35 cellular contexts compared by ENCODE assay signal in the genomic region with DNA sequence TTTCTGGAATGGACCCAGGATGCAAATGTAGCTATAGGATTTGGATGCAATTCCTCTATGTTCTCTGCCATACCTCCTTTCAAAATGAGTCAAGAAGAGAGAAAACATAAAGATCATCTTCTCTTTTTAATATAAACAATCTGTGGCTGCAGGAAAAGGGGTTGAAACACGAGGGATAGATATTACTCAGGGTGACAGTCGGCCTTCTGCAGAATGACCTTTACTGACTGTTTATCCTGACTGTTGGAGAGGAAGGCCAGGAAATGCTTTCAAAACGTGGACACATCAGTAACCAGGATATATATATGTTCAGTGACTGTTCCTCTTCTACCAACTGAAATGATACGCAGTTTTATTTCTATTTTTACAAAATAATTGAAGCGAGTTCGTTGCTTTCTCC. TPM values are rescaled to one million over a fixed set of nuclear protein-coding genes. Genes with fewer than 3 reads are reported as not detected.
DNase-seq lines count a peak whose midpoint lies in the region; ATAC-seq, FAIRE-seq and TF ChIP-seq lines count a peak whose summit lies in the region.
"Had no signal": no experiment of that assay in that cellular context is flagged by ENCODE, and none has a peak within 500 bp of the region (broad histone marks: within the 10 kb centered on the region; RNA-seq: fewer than 3 reads in every experiment).

No MANE protein-coding gene starts in this region.

- POLR2A ChIA-PET in Caco-2 (lab: Charles Lee) (no interaction called here), PC-9 (lab: Charles Lee; ENCODE audit: unreplicated experiment) (no interaction called here), endothelial cell of umbilical vein (lab: Charles Lee) (no interaction called here)

- H3K9me3 ChIP-seq in Caco-2 (0 out of 2 replicates have a peak, but pooled peaks cover 4% of the 10 kb centered on the region), PC-9 (ENCODE audit: insufficient read depth, low read depth) (peaks cover 26% of the 10 kb centered on the region), endothelial cell of umbilical vein (replicated peaks; ENCODE audit: control insufficient read depth, insufficient read depth, low read length) (no peaks in the 10 kb centered on the region)
- H3K9me3 ChIP-seq: MG63 had no signal

- dilution Hi-C loops in endothelial cell of umbilical vein (cut with MboI; ENCODE audit: extremely low pct_ligation_motif_present, low sequenced_read_pairs): no loop called here

- H3K36me3 Mint-ChIP-seq in Caco-2 (ENCODE audit: insufficient read depth, unreplicated experiment) (no peaks in the 10 kb centered on the region), nephron progenitor cell (ENCODE audit: low read depth) (no peaks in the 10 kb centered on the region)
- H3K36me3 Mint-ChIP-seq: activated CD4-positive, alpha-beta memory T cell treated with anti-CD3 and anti-CD28 coated beads for 36 hours; CD4-positive, CD25-positive, alpha-beta regulatory T cell; stimulated activated memory B cell treated with anti-CD40 and anti-IgM and Interleukin-4, amounts not matched to agents 10 μg/mL and 1 μg/mL and 100 μg/mL, for 72 hours had no signal

- H4K20me1 ChIP-seq in PC-9 (ENCODE audit: insufficient read depth) (no peaks in the 10 kb centered on the region), endothelial cell of umbilical vein (replicated peaks; ENCODE audit: control insufficient read depth, extremely low read depth, insufficient read depth, low read length) (no peaks in the 10 kb centered on the region)

- H3K9ac ChIP-seq in endothelial cell of umbilical vein (replicated peaks; ENCODE audit: extremely low read depth, insufficient read depth, low read length): no peak overlapping the region

- DNase-seq in Caco-2: no peak
- DNase-seq in PC-9: no peak
- DNase-seq in endothelial cell of umbilical vein (ENCODE audit: low read depth, low spot score): peak; percentile 84
- no peak for DNase-seq in nephron progenitor cell
- no peak for DNase-seq in NCI-H2081 treated with DMSO at 0.1 percent for 48 hours (lab: John Stamatoyannopoulos, UW)
- no peak for DNase-seq in NCI-H1105 treated with DMSO at 0.1 percent for 48 hours (lab: John Stamatoyannopoulos, UW)
- DNase-seq in T-helper 2 cell: no peak
- DNase-seq: activated CD4-positive, alpha-beta memory T cell treated with anti-CD3 and anti-CD28 coated beads for 36 hours; activated CD4-positive, CD25-positive, alpha-beta regulatory T cell treated with anti-CD3 and anti-CD28 coated beads, Interleukin-2, amount 50 U/mL, for 72 hours; activated CD8-positive, alpha-beta memory T cell treated with anti-CD3 and anti-CD28 coated beads, Interleukin-2, amount 50 U/mL, for 48 hours; activated naive CD4-positive, alpha-beta T cell treated with anti-CD3 and anti-CD28 coated beads, Interleukin-2, amount 50 U/mL, for 16 hours; amniotic stem cell; CD4-positive, CD25-positive, alpha-beta regulatory T cell; GDM1; KG1; MG63; NCI-H1417; NCI-H2081; NCI-H446; NCI-H82; posterior cingulate gyrus; stimulated activated CD4-positive, alpha-beta T cell treated with anti-CD3 and anti-CD28 coated beads, Interleukin-4, amount 100 ng/mL, for 4 hours; substantia nigra; T-helper 17 cell had no signal

- H3K4me3 ChIP-seq in Caco-2 (ENCODE audit: low read depth, low read length) (no peak overlapping the region), PC-9 (no peak overlapping the region), endothelial cell of umbilical vein (replicated peaks in 1 of 3; ENCODE audit: insufficient read depth in 1 of 3, low read depth in 1 of 3, low read length in 3 of 3) (no peak overlapping the region)
- H3K4me3 ChIP-seq: MG63 had no signal

- H3K4me1 ChIP-seq in Caco-2: peaks cover 55% of the 10 kb centered on the region
- peaks cover 62% of the 10 kb centered on the region for H3K4me1 ChIP-seq in PC-9 (replicated peaks; ENCODE audit: insufficient read depth)
- peaks cover 92% of the 10 kb centered on the region for H3K4me1 ChIP-seq in endothelial cell of umbilical vein (ENCODE audit: control insufficient read depth, extremely low read depth, insufficient read depth, low read length)

- TF ChIP-seq CTCF in Caco-2 (IDR thresholded peaks at IDR 0.05; ENCODE audit: insufficient read depth in 1 of 2, low read depth in 1 of 2, low read length in 1 of 2, severe bottlenecking in 1 of 2, unreplicated experiment in 1 of 2) (no peak), PC-9 (conservative IDR thresholded peaks at IDR 0.05) (no peak), endothelial cell of umbilical vein (IDR thresholded peaks at IDR 0.05; ENCODE audit: extremely low read depth in 1 of 2, insufficient read depth in 1 of 2, low read depth in 1 of 2, low read length in 2 of 2) (no peak), nephron progenitor cell (IDR thresholded peaks at IDR 0.05) (no peak)

- H3K36me3 ChIP-seq in Caco-2 (ENCODE audit: control insufficient read depth, insufficient read depth, low read length) (no peaks in the 10 kb centered on the region), PC-9 (ENCODE audit: low read depth) (no peaks in the 10 kb centered on the region), endothelial cell of umbilical vein (ENCODE audit: control insufficient read depth in 2 of 2, extremely low read depth in 1 of 2, insufficient read depth in 2 of 2, low read length in 2 of 2) (no peaks in the 10 kb centered on the region)
- H3K36me3 ChIP-seq: MG63 had no signal

- no peaks in the 10 kb centered on the region for H3K27me3 ChIP-seq in Caco-2 (replicated peaks; ENCODE audit: control insufficient read depth, insufficient read depth, low read length)
- H3K27me3 ChIP-seq in PC-9 (ENCODE audit: insufficient read depth, low read depth): no peaks in the 10 kb centered on the region
- no peaks in the 10 kb centered on the region for H3K27me3 ChIP-seq in endothelial cell of umbilical vein (ENCODE audit: control insufficient read depth in 2 of 2, insufficient read depth in 2 of 2, low read length in 2 of 2)
- H3K27me3 ChIP-seq: MG63 had no signal

- H2AFZ ChIP-seq in PC-9 (no peak overlapping the region), endothelial cell of umbilical vein (ENCODE audit: low read depth, low read length) (no peak overlapping the region)

- intact Hi-C loops in Caco-2 (cut with micrococcal nuclease; ENCODE audit: unreplicated experiment) (loop anchor here (5.0 kb wide), 1 partner anchor 101 kb away; no protein-coding TSS in a partner anchor), PC-9 (cut with micrococcal nuclease; ENCODE audit: unreplicated experiment) (loop anchor here (5.0 kb wide), 2 partner anchors 56 to 449 kb away; no protein-coding TSS in a partner anchor), endothelial cell of umbilical vein (cut with micrococcal nuclease) (loop anchor here (5.0 kb wide), 2 partner anchors 259 to 804 kb away; no protein-coding TSS in a partner anchor)

- BruUV-seq in Caco-2 (replicated peaks; lab: Mats Ljungman, UMichigan) (no TSS peak), PC-9 (replicated peaks; lab: Mats Ljungman, UMichigan) (no TSS peak), endothelial cell of umbilical vein (replicated peaks; lab: Mats Ljungman, UMichigan) (no TSS peak)

- FAIRE-seq in endothelial cell of umbilical vein (lab: Jason Lieb, UNC): peak; percentile 63
- FAIRE-seq: bronchial epithelial cell, endometrium, H54, keratinocyte had no signal

- H3K9me2 ChIP-seq in PC-9 (ENCODE audit: insufficient read depth): no peaks in the 10 kb centered on the region

- peaks cover 33% of the 10 kb centered on the region for H3K4me1 Mint-ChIP-seq in Caco-2 (ENCODE audit: low read depth, unreplicated experiment)
- peaks cover 38% of the 10 kb centered on the region for H3K4me1 Mint-ChIP-seq in nephron progenitor cell
- H3K4me1 Mint-ChIP-seq: CD4-positive, CD25-positive, alpha-beta regulatory T cell; stimulated activated memory B cell treated with anti-CD40 and anti-IgM and Interleukin-4, amounts not matched to agents 10 μg/mL and 1 μg/mL and 100 μg/mL, for 72 hours; T-helper 17 cell had no signal

- no peaks in the 10 kb centered on the region for H3K9me1 ChIP-seq in endothelial cell of umbilical vein (replicated peaks; ENCODE audit: control insufficient read depth, extremely low read depth, insufficient read depth, low read length)

- H3K27ac ChIP-seq in PC-9 (0 out of 2 replicates have a peak overlapping the region, but pooled peaks have one; percentile 99), endothelial cell of umbilical vein (ENCODE audit: insufficient read depth, low read depth, low read length) (peak overlapping the region; percentile 98)
- H3K27ac ChIP-seq: RWPE1 had no signal

- CTCF ChIA-PET in Caco-2 (lab: Charles Lee) (no interaction called here), PC-9 (lab: Charles Lee) (no interaction called here), endothelial cell of umbilical vein (lab: Charles Lee) (no interaction called here)

- H3K4me2 ChIP-seq in PC-9 (no peak overlapping the region), endothelial cell of umbilical vein (ENCODE audit: insufficient read depth, low read length) (peak overlapping the region; percentile 12)

- H3K27ac Mint-ChIP-seq in Caco-2 (ENCODE audit: unreplicated experiment) (peak overlapping the region; percentile 69), nephron progenitor cell (peak overlapping the region; percentile 6)
- H3K27ac Mint-ChIP-seq: activated CD4-positive, alpha-beta memory T cell treated with anti-CD3 and anti-CD28 coated beads for 36 hours; CD4-positive, CD25-positive, alpha-beta regulatory T cell; stimulated activated memory B cell treated with anti-CD40 and anti-IgM and Interleukin-4, amounts not matched to agents 10 μg/mL and 1 μg/mL and 100 μg/mL, for 72 hours; T-helper 17 cell had no signal

- H3F3A ChIP-seq in PC-9 (ENCODE audit: insufficient read depth, low read depth): peaks cover 47% of the 10 kb centered on the region

- peaks cover 12% of the 10 kb centered on the region for H3K9me3 Mint-ChIP-seq in Caco-2 (ENCODE audit: unreplicated experiment)
- peaks cover under 1% of the 10 kb centered on the region for H3K9me3 Mint-ChIP-seq in nephron progenitor cell
- H3K9me3 Mint-ChIP-seq: activated CD4-positive, alpha-beta memory T cell treated with anti-CD3 and anti-CD28 coated beads for 36 hours; stimulated activated memory B cell treated with anti-CD40 and anti-IgM and Interleukin-4, amounts not matched to agents 10 μg/mL and 1 μg/mL and 100 μg/mL, for 72 hours had no signal

- no peaks in the 10 kb centered on the region for H3K79me2 ChIP-seq in PC-9 (ENCODE audit: low read depth)
- no peaks in the 10 kb centered on the region for H3K79me2 ChIP-seq in endothelial cell of umbilical vein (ENCODE audit: control insufficient read depth, insufficient read depth, low read length)

- H3K4me3 Mint-ChIP-seq in Caco-2 (ENCODE audit: unreplicated experiment): no peak overlapping the region
- no peak overlapping the region for H3K4me3 Mint-ChIP-seq in nephron progenitor cell
- H3K4me3 Mint-ChIP-seq: activated CD4-positive, alpha-beta memory T cell treated with anti-CD3 and anti-CD28 coated beads for 36 hours; CD4-positive, CD25-positive, alpha-beta regulatory T cell; stimulated activated memory B cell treated with anti-CD40 and anti-IgM and Interleukin-4, amounts not matched to agents 10 μg/mL and 1 μg/mL and 100 μg/mL, for 72 hours; T-helper 17 cell had no signal

- ATAC-seq in HG03432 (IDR thresholded peaks at IDR 0.05; ENCODE audit: unreplicated experiment): no peak
- ATAC-seq: sciatic nerve; stimulated activated memory B cell treated with anti-CD40 and anti-IgM and Interleukin-4, amounts not matched to agents 10 μg/mL and 1 μg/mL and 100 μg/mL, for 72 hours; T-helper 17 cell had no signal

- no peak for TF ChIP-seq POLR2A in endothelial cell of umbilical vein (IDR thresholded peaks at IDR 0.05; ENCODE audit: low read depth, low read length)

- H3K27me3 Mint-ChIP-seq in Caco-2 (ENCODE audit: insufficient read depth, unreplicated experiment) (no peaks in the 10 kb centered on the region), nephron progenitor cell (ENCODE audit: low read depth, poor library complexity) (no peaks in the 10 kb centered on the region)
- H3K27me3 Mint-ChIP-seq: activated CD4-positive, alpha-beta memory T cell treated with anti-CD3 and anti-CD28 coated beads for 36 hours had no signal

RNA-seq across cellular contexts. Expression of a gene that starts 44.4 kb away (rescaled TPM):
- total RNA-seq in Caco-2 (2022) (not detected in 2 replicates), PC-9 (2021) (0.98 and 1.5 TPM in 2 replicates), endothelial cell of umbilical vein (not detected in 2 replicates)
- 0.03 and 0.08 TPM in 2 replicates for polyA plus RNA-seq in endothelial cell of umbilical vein
- polyA plus RNA-seq in endothelial cell of umbilical vein (2011; cell fraction: cytosol; rRNA removed): 0.03 and 0.04 TPM in 2 replicates
- polyA plus RNA-seq in endothelial cell of umbilical vein (2011; cell fraction: nucleus; rRNA removed): 0.09 and 0.17 TPM in 2 replicates
- 0.07 and 0.09 TPM in 2 replicates for polyA plus RNA-seq in endothelial cell of umbilical vein (2012)
- polyA minus RNA-seq in endothelial cell of umbilical vein: not detected in 2 replicates
- not detected for polyA minus RNA-seq in endothelial cell of umbilical vein (2011; cell fraction: cytosol; rRNA and poly(A)+ RNA removed)
- 0.24 TPM in 1 of 2 replicates, not detected in the other for polyA minus RNA-seq in endothelial cell of umbilical vein (2011; cell fraction: nucleus; rRNA and poly(A)+ RNA removed)
- total RNA-seq: activated CD4-positive, alpha-beta memory T cell treated with anti-CD3 and anti-CD28 coated beads for 36 hours; CD4-positive, CD25-positive, alpha-beta regulatory T cell; mucosa of gallbladder; sciatic nerve; T-helper 17 cell; urinary bladder had no signal
- polyA plus RNA-seq: CD4-positive, CD25-positive, alpha-beta regulatory T cell; neural cell; urinary bladder had no signal
